Comparison of ENCODE assay signal across 15 cellular contexts in genomic region chr17:48621410-48622387, GRCh38. TPM values are rescaled to one million over a fixed set of nuclear protein-coding genes. Genes with fewer than 3 reads are reported as not detected.
DNase-seq lines count a peak whose midpoint lies in the region; ATAC-seq, FAIRE-seq and TF ChIP-seq lines count a peak whose summit lies in the region.
"Had no signal": no experiment of that assay in that cellular context is flagged by ENCODE, and none has a peak within 500 bp of the region (broad histone marks: within the 10 kb centered on the region; RNA-seq: fewer than 3 reads in every experiment).

No MANE protein-coding gene starts in this region.

- ATAC-seq in GM21717 (IDR thresholded peaks at IDR 0.05; ENCODE audit: unreplicated experiment) = no peak
- ATAC-seq: SK-N-SH treated with all-trans-retinoic acid at 6 μM for 48 hours had no signal

- peak overlapping the region; percentile 40 to 59 for H3K9ac ChIP-seq in colonic mucosa (ENCODE audit: low read depth in 2 of 2, low read length in 2 of 2)

- H3K27me3 ChIP-seq in colonic mucosa = peaks cover 40% of the 10 kb centered on the region
- H3K27me3 ChIP-seq in transverse colon = peaks cover 100% of the 10 kb centered on the region

- no peak for TF ChIP-seq POLR2A in transverse colon (IDR thresholded peaks at IDR 0.05)

- DNase-seq in HTR-8/SVneo (ENCODE audit: insufficient read length, low spot score) (no peak), colonic mucosa (no peak), left kidney (ENCODE audit: low read depth, low spot score) (peak; percentile 60), transverse colon (no peak), NCI-H2196 treated with DMSO at 0.1 percent for 48 hours (lab: John Stamatoyannopoulos, UW; ENCODE audit: unreplicated experiment) (no peak), nucleus accumbens (lab: John Stamatoyannopoulos, UW) (no peak)
- DNase-seq: CD4-positive, alpha-beta T cell; DND-41; H9; NCI-H1436 treated with DMSO at 0.1 percent for 48 hours; NCI-H446; Peyer's patch; SHP77 had no signal

- TF ChIP-seq CTCF in colonic mucosa (IDR thresholded peaks at IDR 0.05) (no peak), transverse colon (IDR thresholded peaks at IDR 0.05) (no peak)

- peak; percentile 55 for FAIRE-seq in HTR-8/SVneo (lab: Jason Lieb, UNC)

- in situ Hi-C loops in transverse colon (cut with MboI; ENCODE audit: low pct_ligation_motif_present in 1 of 4, low pct_unique_long_range_greater_than_20kb in 1 of 4, low sequenced_read_pairs in 3 of 4) = no loop called here

- H3K4me3 ChIP-seq in colonic mucosa (no peak overlapping the region), transverse colon (peak overlapping the region in 1 of 4 donors; percentile 13)
- H3K4me3 ChIP-seq: Peyer's patch had no signal

- intact Hi-C loops in colonic mucosa (cut with DNase I) = loop anchor here (10.0 kb wide), 1 partner anchor 477 kb away; no protein-coding TSS in a partner anchor
- intact Hi-C loops in transverse colon (cut with DNase I; ENCODE audit: low total_unique reads) = no loop called here

- H3K9me3 ChIP-seq in colonic mucosa = no peaks in the 10 kb centered on the region
- H3K9me3 ChIP-seq in transverse colon = no peaks in the 10 kb centered on the region
- H3K9me3 ChIP-seq: Peyer's patch had no signal

- H3K36me3 ChIP-seq in colonic mucosa (no peaks in the 10 kb centered on the region), transverse colon (no peaks in the 10 kb centered on the region)
- H3K36me3 ChIP-seq: Peyer's patch had no signal

- 38 to 50% methylated on average over 6 to 39 of the region's 41 CpGs for WGBS in transverse colon (ENCODE audit: low coverage in 1 of 2), 2 donors

- H3K27ac ChIP-seq in colonic mucosa (no peak overlapping the region), transverse colon (peak overlapping the region in 3 of 4 donors; percentile 3 to 79 (median 74))

- TF ChIP-seq EP300 in transverse colon (IDR thresholded peaks at IDR 0.05; ENCODE audit: low read depth) = no peak

- H3K4me1 ChIP-seq in colonic mucosa = peaks cover 15% of the 10 kb centered on the region
- peaks cover 12 to 71% (median 56%) of the 10 kb centered on the region in 4 donors for H3K4me1 ChIP-seq in transverse colon

RNA-seq across cellular contexts. Expression of gene HOXB9, which starts 4.5 kb away (rescaled TPM):
- total RNA-seq in colonic mucosa = 10 to 100 TPM; 37.1 to 73.9 TPM
- total RNA-seq in transverse colon = 10 to 100 TPM; 19.8 to 54.3 (median 29.4) TPM
- total RNA-seq: CD4-positive, alpha-beta T cell; H9 had no signal

RNA-seq across cellular contexts. Expression of gene HOXB8, which starts 6.6 kb away (rescaled TPM):
- 1 to 10 TPM; 4.2 to 7.4 TPM for total RNA-seq in colonic mucosa
- total RNA-seq in transverse colon = 10 to 100 TPM in 2 of 4 donors, 1 to 10 TPM in 2; 1.8 to 21.3 (median 8.9) TPM
- total RNA-seq: CD4-positive, alpha-beta T cell; H9 had no signal

RNA-seq across cellular contexts. Expression of gene HOXB7, which starts 10.9 kb away (rescaled TPM):
- 10 to 100 TPM; 25.9 to 31.4 TPM for total RNA-seq in colonic mucosa
- total RNA-seq in transverse colon = 10 to 100 TPM in 3 of 4 donors, not detected in 1; 11.2 to 20.9 (median 16.7) TPM
- total RNA-seq: CD4-positive, alpha-beta T cell; H9 had no signal

RNA-seq across cellular contexts. Expression of gene HOXB6, which starts 16.9 kb away (rescaled TPM):
- total RNA-seq in colonic mucosa = 10 to 100 TPM; 30.0 to 71.0 TPM
- 10 to 100 TPM; 42.7 to 78.4 (median 62.5) TPM for total RNA-seq in transverse colon
- total RNA-seq: CD4-positive, alpha-beta T cell; H9 had no signal

RNA-seq across cellular contexts. Expression of gene HOXB5, which starts 28.1 kb away (rescaled TPM):
- 10 to 100 TPM; 11.0 to 22.7 TPM for total RNA-seq in colonic mucosa
- total RNA-seq in transverse colon = 10 to 100 TPM; 10.5 to 35.4 (median 18.7) TPM
- total RNA-seq: CD4-positive, alpha-beta T cell; H9 had no signal
